1 cellular context compared by ENCODE assay signal in the genomic region with DNA sequence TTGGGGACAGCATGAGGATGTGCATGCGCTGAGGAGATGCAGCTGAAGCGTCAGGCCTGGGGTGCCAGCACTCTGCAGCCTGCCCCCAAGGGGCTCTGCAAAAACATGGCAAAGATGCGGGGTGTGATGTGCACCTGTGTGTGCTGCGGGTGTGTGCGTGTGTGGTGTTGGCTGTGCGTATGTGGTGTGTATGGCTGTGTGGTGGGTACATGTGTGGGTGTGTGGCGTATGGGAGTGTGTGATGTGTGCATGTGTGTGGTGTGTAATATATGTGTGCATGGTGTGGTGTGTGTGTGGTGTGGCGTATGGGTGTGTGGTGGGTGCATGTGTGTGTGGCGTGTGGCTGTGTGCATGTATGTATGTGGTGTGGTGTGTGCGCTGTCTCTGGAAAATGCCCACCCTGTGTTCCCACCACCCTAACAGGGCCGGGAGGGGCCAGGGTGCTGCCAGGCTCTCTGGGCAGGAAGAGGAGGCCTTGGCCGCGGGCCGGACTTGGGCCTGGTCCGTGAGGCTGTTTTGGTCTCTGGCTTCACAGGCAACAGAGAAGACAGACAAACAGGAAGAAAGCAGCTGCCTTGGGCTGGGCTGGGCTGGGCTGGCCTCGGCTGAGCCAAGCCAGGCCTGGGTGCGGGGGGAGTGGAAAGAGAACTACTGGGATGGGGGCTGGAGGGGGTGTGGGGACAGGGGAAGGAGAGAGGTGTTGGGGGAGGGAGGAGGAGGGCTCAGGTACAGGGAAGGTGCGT.
TF ChIP-seq lines count a peak whose summit lies in the region.

No MANE protein-coding gene starts in this region.

TF ChIP-seq in HepG2, 621 proteins besides CTCF, POLR2A, EP300 and RAD21:
- no peak for TF ChIP-seq KAT7 (CRISPR knock-in tag; IDR thresholded peaks at IDR 0.05; ENCODE audit: borderline replicate concordance)
- no peak for TF ChIP-seq ZNF629 (CRISPR knock-in tag; conservative IDR thresholded peaks at IDR 0.05)
- TF ChIP-seq SAFB2 (CRISPR knock-in tag; IDR thresholded peaks at IDR 0.05; ENCODE audit: borderline replicate concordance, low read depth): no peak
- TF ChIP-seq, protein P1, sequence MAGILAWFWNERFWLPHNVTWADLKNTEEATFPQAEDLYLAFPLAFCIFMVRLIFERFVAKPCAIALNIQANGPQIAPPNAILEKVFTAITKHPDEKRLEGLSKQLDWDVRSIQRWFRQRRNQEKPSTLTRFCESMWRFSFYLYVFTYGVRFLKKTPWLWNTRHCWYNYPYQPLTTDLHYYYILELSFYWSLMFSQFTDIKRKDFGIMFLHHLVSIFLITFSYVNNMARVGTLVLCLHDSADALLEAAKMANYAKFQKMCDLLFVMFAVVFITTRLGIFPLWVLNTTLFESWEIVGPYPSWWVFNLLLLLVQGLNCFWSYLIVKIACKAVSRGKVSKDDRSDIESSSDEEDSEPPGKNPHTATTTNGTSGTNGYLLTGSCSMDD (CRISPR knock-in tag; IDR thresholded peaks at IDR 0.05): no peak
TF ChIP-seq in HepG2: peak in this region for 0.
